ENCODE assay signal across 11 cellular contexts in the genomic region with DNA sequence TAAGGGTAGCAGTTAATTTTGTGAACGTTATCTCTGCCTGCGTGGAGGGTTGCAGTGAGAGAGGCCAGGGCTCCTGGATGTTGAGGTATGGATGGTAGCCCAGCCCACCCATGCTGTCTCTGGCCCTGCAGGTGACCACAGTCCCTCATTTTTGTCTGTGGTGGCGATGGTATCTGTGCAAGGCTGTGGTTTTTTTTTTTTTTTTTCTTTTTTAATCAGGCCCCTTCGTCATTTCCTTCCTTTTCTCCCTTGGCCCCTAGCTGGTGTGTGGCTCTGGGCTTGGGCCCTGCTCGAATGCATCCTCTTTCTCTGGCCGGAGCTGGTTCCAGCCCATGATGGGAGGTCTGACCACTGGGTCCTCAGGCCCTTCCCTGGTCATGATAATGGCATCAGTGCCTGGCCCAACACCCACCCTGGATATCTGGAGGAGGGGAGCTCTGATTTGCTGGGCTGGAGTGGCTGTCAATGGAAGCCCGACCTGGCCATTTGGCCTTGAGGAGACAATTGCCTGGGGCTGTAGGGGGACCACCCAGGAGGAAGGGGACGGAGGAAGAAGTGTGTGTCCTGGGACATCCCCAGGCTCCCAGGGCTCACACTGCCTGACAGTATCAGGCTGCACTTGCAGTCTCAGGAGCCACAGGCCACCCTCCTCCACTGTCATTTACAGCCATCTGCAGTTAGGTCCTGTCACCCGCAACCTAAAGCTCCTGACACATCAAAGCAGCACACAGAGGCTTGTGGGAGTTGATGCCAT. TPM values are rescaled to one million over a fixed set of nuclear protein-coding genes. Genes with fewer than 3 reads are reported as not detected.
DNase-seq lines count a peak whose midpoint lies in the region; ATAC-seq and FAIRE-seq lines count a peak whose summit lies in the region.
"Had no signal": no experiment of that assay in that cellular context is flagged by ENCODE, and none has a peak within 500 bp of the region (broad histone marks: within the 10 kb centered on the region; RNA-seq: fewer than 3 reads in every experiment).

No MANE protein-coding gene starts in this region.

- peak; percentile 82 for DNase-seq in activated CD8-positive, alpha-beta memory T cell treated with anti-CD3 and anti-CD28 coated beads, Interleukin-2, amount 10 ng/mL, durations not matched to agents 7 days and 5 days
- no peak for DNase-seq in activated CD8-positive, alpha-beta memory T cell treated with anti-CD3 and anti-CD28 coated beads for 24 hours
- no peak for DNase-seq in activated naive CD8-positive, alpha-beta T cell treated with anti-CD3 and anti-CD28 coated beads, Interleukin-2, amount 50 U/mL, for 24 hours
- no peak for DNase-seq in stimulated activated naive CD8-positive, alpha-beta T cell treated with anti-CD3 and anti-CD28 coated beads, Interleukin-15, Interleukin-2, amounts not matched to agents 100 U/mL and 50 U/mL, for 24 hours
- no peak for DNase-seq in RCC 7860 (ENCODE audit: low spot score)
- DNase-seq in NCI-H526 (lab: John Stamatoyannopoulos, UW): no peak
- DNase-seq: HCEC 1CT, psoas muscle had no signal

- no peaks in the 10 kb centered on the region for H3K9me3 ChIP-seq in HUES48 (ENCODE audit: control insufficient read depth, insufficient read depth, low read length)
- H3K9me3 ChIP-seq: psoas muscle, thoracic aorta had no signal

- H3K27me3 ChIP-seq in HUES48 (ENCODE audit: control insufficient read depth, insufficient read depth, low read length): no peaks in the 10 kb centered on the region

- H3K9ac ChIP-seq in HUES48 (ENCODE audit: low read depth, low read length): no peak overlapping the region

- H3K27me3 Mint-ChIP-seq in activated CD8-positive, alpha-beta memory T cell treated with anti-CD3 and anti-CD28 coated beads, Interleukin-2, amount 10 ng/mL, durations not matched to agents 7 days and 5 days: no peaks in the 10 kb centered on the region
- H3K27me3 Mint-ChIP-seq in activated naive CD8-positive, alpha-beta T cell treated with anti-CD3 and anti-CD28 coated beads, Interleukin-2, amount 50 U/mL, for 24 hours: no peaks in the 10 kb centered on the region

- peak; percentile 85 for ATAC-seq in activated CD8-positive, alpha-beta memory T cell treated with anti-CD3 and anti-CD28 coated beads, Interleukin-2, amount 10 ng/mL, durations not matched to agents 7 days and 5 days
- ATAC-seq in activated naive CD8-positive, alpha-beta T cell treated with anti-CD3 and anti-CD28 coated beads, Interleukin-2, amount 50 U/mL, for 24 hours: peak; percentile 50
- peak; percentile 60 for ATAC-seq in stimulated activated naive CD8-positive, alpha-beta T cell treated with anti-CD3 and anti-CD28 coated beads, Interleukin-15, Interleukin-2, amounts not matched to agents 100 U/mL and 50 U/mL, for 24 hours
- ATAC-seq in HG03039 (IDR thresholded peaks at IDR 0.05; ENCODE audit: unreplicated experiment): no peak
- ATAC-seq: psoas muscle had no signal

- H3K9me3 Mint-ChIP-seq in activated CD8-positive, alpha-beta memory T cell treated with anti-CD3 and anti-CD28 coated beads, Interleukin-2, amount 10 ng/mL, durations not matched to agents 7 days and 5 days (ENCODE audit: low read depth): no peaks in the 10 kb centered on the region
- no peaks in the 10 kb centered on the region for H3K9me3 Mint-ChIP-seq in activated naive CD8-positive, alpha-beta T cell treated with anti-CD3 and anti-CD28 coated beads, Interleukin-2, amount 50 U/mL, for 24 hours

- CTCF ChIA-PET in activated CD8-positive, alpha-beta memory T cell treated with anti-CD3 and anti-CD28 coated beads, Interleukin-2, amount 10 ng/mL, durations not matched to agents 7 days and 5 days (lab: Charles Lee): interaction anchor here (0.7 to 6.7 kb wide), 9 partner anchors 7 to 23 kb away, joined by 3 to 69 read pairs (median 7); a partner anchor contains a TSS

- H3K27ac ChIP-seq in HUES48 (ENCODE audit: low read depth, low read length): peak overlapping the region; percentile 44
- H3K27ac ChIP-seq: psoas muscle had no signal

- H3K4me3 Mint-ChIP-seq in activated CD8-positive, alpha-beta memory T cell treated with anti-CD3 and anti-CD28 coated beads, Interleukin-2, amount 10 ng/mL, durations not matched to agents 7 days and 5 days: peak overlapping the region; percentile 66
- no peak overlapping the region for H3K4me3 Mint-ChIP-seq in activated naive CD8-positive, alpha-beta T cell treated with anti-CD3 and anti-CD28 coated beads, Interleukin-2, amount 50 U/mL, for 24 hours

- H3K27ac Mint-ChIP-seq in activated CD8-positive, alpha-beta memory T cell treated with anti-CD3 and anti-CD28 coated beads, Interleukin-2, amount 10 ng/mL, durations not matched to agents 7 days and 5 days: peak overlapping the region; percentile 98
- H3K27ac Mint-ChIP-seq in activated naive CD8-positive, alpha-beta T cell treated with anti-CD3 and anti-CD28 coated beads, Interleukin-2, amount 50 U/mL, for 24 hours: peak overlapping the region; percentile 39

- FAIRE-seq in RCC 7860 (lab: Jason Lieb, UNC): no peak

- H3K4me1 Mint-ChIP-seq in activated CD8-positive, alpha-beta memory T cell treated with anti-CD3 and anti-CD28 coated beads, Interleukin-2, amount 10 ng/mL, durations not matched to agents 7 days and 5 days: peaks cover 74% of the 10 kb centered on the region
- H3K4me1 Mint-ChIP-seq in activated naive CD8-positive, alpha-beta T cell treated with anti-CD3 and anti-CD28 coated beads, Interleukin-2, amount 50 U/mL, for 24 hours: peaks cover 34% of the 10 kb centered on the region

- no peaks in the 10 kb centered on the region for H3K36me3 ChIP-seq in HUES48 (ENCODE audit: control insufficient read depth, insufficient read depth, low read length)
- H3K36me3 ChIP-seq: thoracic aorta had no signal

- no peaks in the 10 kb centered on the region for H3K36me3 Mint-ChIP-seq in activated CD8-positive, alpha-beta memory T cell treated with anti-CD3 and anti-CD28 coated beads, Interleukin-2, amount 10 ng/mL, durations not matched to agents 7 days and 5 days
- no peaks in the 10 kb centered on the region for H3K36me3 Mint-ChIP-seq in activated naive CD8-positive, alpha-beta T cell treated with anti-CD3 and anti-CD28 coated beads, Interleukin-2, amount 50 U/mL, for 24 hours (ENCODE audit: low read depth)

- H3K4me1 ChIP-seq in HUES48 (ENCODE audit: control insufficient read depth, insufficient read depth, low read length): peaks cover 40% of the 10 kb centered on the region
- H3K4me1 ChIP-seq: psoas muscle had no signal

- H3K4me3 ChIP-seq in HUES48 (ENCODE audit: low read depth, low read length): peak overlapping the region; percentile 43
- H3K4me3 ChIP-seq: psoas muscle, thoracic aorta had no signal

RNA-seq across cellular contexts. Expression of a gene that starts 8.1 kb away (rescaled TPM):
- total RNA-seq in activated CD8-positive, alpha-beta memory T cell treated with anti-CD3 and anti-CD28 coated beads, Interleukin-2, amount 10 ng/mL, durations not matched to agents 7 days and 5 days: 100 to 1,000 TPM; 145 to 166 TPM
